10 cellular contexts compared by ENCODE assay signal in the genomic region with DNA sequence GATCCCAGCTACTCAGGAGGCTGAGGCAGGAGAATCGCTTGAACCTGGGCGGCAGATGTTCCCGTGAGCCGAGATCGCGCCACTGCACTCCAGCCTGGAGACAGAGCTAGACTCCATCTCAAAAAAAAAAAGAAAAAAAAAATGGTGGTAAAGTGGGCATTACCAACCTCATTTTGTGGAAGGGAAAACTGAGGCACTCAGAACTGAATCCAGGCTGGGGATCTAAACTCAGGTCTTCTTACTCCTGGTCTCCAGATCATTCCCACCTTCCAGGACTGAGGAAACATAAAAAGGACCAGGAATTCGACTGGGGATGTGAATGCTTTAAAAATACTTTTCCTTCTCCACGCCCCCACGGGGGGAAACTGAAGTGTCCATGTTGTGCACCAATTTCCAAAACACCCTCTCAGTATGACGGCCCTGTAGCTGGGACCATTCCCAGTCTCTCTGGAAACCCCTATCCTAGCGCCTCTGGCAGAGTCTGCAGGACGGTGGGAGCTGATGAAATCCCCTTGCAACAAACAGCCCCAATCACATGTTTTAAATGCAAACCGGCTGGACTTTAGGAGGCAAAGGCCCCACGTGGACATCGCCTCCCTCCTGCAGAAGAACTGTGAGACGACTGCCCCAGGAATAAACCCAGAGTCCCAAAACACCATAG. TPM values are rescaled to one million over a fixed set of nuclear protein-coding genes. Genes with fewer than 3 reads are reported as not detected.
DNase-seq lines count a peak whose midpoint lies in the region; ATAC-seq and TF ChIP-seq lines count a peak whose summit lies in the region.
"Had no signal": no experiment of that assay in that cellular context is flagged by ENCODE, and none has a peak within 500 bp of the region (broad histone marks: within the 10 kb centered on the region; RNA-seq: fewer than 3 reads in every experiment).

No MANE protein-coding gene starts in this region.

- no TSS peak for BruUV-seq in Caco-2 (replicated peaks; lab: Mats Ljungman, UMichigan)

- H3K79me2 ChIP-seq in KMS-11 (ENCODE audit: insufficient read depth, low read depth), result peaks cover 25% of the 10 kb centered on the region; the same call in 1 of the 2 replicates

- no peaks in the 10 kb centered on the region for H3K9me3 ChIP-seq in Caco-2

- peak in 1 of 2 experiments; percentile 82 for DNase-seq in Caco-2
- no peak for DNase-seq in neural crest cell (ENCODE audit: low read depth, low spot score)
- DNase-seq in NCI-H146 (lab: John Stamatoyannopoulos, UW), result no peak
- DNase-seq in activated gamma-delta T cell (lab: John Stamatoyannopoulos, UW), result no peak
- DNase-seq: activated CD4-positive, alpha-beta T cell treated with anti-CD3 and anti-CD28 coated beads, Interleukin-2, amount 50 U/mL, for 4 hours; left colon had no signal

- H3K4me3 ChIP-seq in Caco-2 (ENCODE audit: low read depth, low read length), result no peak overlapping the region
- no peak overlapping the region for H3K4me3 ChIP-seq in KMS-11 (IDR thresholded peaks at IDR 0.05; ENCODE audit: insufficient read depth, low read depth, low read length)

- peak overlapping the region; percentile 80; the same call in 1 of the 2 replicates for H3K9ac ChIP-seq in KMS-11

- H3K4me1 Mint-ChIP-seq in Caco-2 (ENCODE audit: low read depth, unreplicated experiment) (peaks cover 19% of the 10 kb centered on the region), neural crest cell (peaks cover 19% of the 10 kb centered on the region)

- H3K4me1 ChIP-seq in Caco-2 (peaks cover 23% of the 10 kb centered on the region), KMS-11 (ENCODE audit: low read depth, poor library complexity, severe bottlenecking) (peaks cover 51% of the 10 kb centered on the region)

- H2AFZ ChIP-seq in KMS-11 (ENCODE audit: low read depth), result no peak overlapping the region

- intact Hi-C loops in Caco-2 (cut with micrococcal nuclease; ENCODE audit: unreplicated experiment), result loop anchor here (2.0 to 5.0 kb wide), 2 partner anchors 48 to 191 kb away; a partner anchor contains a TSS

- H3K4me3 Mint-ChIP-seq in Caco-2 (ENCODE audit: unreplicated experiment), result peak overlapping the region; percentile 91
- peak overlapping the region; percentile 88 for H3K4me3 Mint-ChIP-seq in neural crest cell

- ATAC-seq in GM19455 (IDR thresholded peaks at IDR 0.05; ENCODE audit: unreplicated experiment), result no peak
- no peak for ATAC-seq in GM19397 (IDR thresholded peaks at IDR 0.05; ENCODE audit: unreplicated experiment)

- TF ChIP-seq CTCF in Caco-2 (IDR thresholded peaks at IDR 0.05; ENCODE audit: insufficient read depth in 1 of 2, low read depth in 1 of 2, low read length in 1 of 2, severe bottlenecking in 1 of 2, unreplicated experiment in 1 of 2) (no peak), KMS-11 (conservative IDR thresholded peaks at IDR 0.05; ENCODE audit: low read depth, low read length) (no peak), neural crest cell (conservative IDR thresholded peaks at IDR 0.05) (no peak)

- peak overlapping the region; percentile 58 for H3K4me2 ChIP-seq in KMS-11

- no peaks in the 10 kb centered on the region for H3K27me3 ChIP-seq in Caco-2 (replicated peaks; ENCODE audit: control insufficient read depth, insufficient read depth, low read length)
- no peaks in the 10 kb centered on the region for H3K27me3 ChIP-seq in KMS-11 (ENCODE audit: insufficient read depth, low read depth)

- CTCF ChIA-PET in Caco-2 (lab: Charles Lee), result no interaction called here

- H3K36me3 Mint-ChIP-seq in Caco-2 (ENCODE audit: insufficient read depth, unreplicated experiment), result peaks cover 25% of the 10 kb centered on the region
- no peaks in the 10 kb centered on the region for H3K36me3 Mint-ChIP-seq in neural crest cell (ENCODE audit: low read depth)

- no peaks in the 10 kb centered on the region for H3K27me3 Mint-ChIP-seq in Caco-2 (ENCODE audit: insufficient read depth, unreplicated experiment)
- H3K27me3 Mint-ChIP-seq in neural crest cell (ENCODE audit: low read depth), result peaks cover 2% of the 10 kb centered on the region

- H3K27ac ChIP-seq in KMS-11, result peak overlapping the region; percentile 76; the same call in 1 of the 2 replicates
- peak overlapping the region; percentile 19 for H3K27ac ChIP-seq in cingulate gyrus (ENCODE audit: low read depth, low read length)

- H3K9me3 Mint-ChIP-seq in Caco-2 (ENCODE audit: unreplicated experiment), result no peaks in the 10 kb centered on the region
- H3K9me3 Mint-ChIP-seq in neural crest cell, result no peaks in the 10 kb centered on the region

- H4K20me1 ChIP-seq in KMS-11 (ENCODE audit: insufficient read depth), result no peaks in the 10 kb centered on the region

- POLR2A ChIA-PET in Caco-2 (lab: Charles Lee), result interaction anchor here (0.7 to 2.3 kb wide), 3 partner anchors 51 to 190 kb away, joined by 3 to 7 read pairs (median 3); a partner anchor contains a TSS

- no peaks in the 10 kb centered on the region for H3K36me3 ChIP-seq in Caco-2 (ENCODE audit: control insufficient read depth, insufficient read depth, low read length)
- no peaks in the 10 kb centered on the region for H3K36me3 ChIP-seq in KMS-11 (ENCODE audit: insufficient read depth)

- H3K27ac Mint-ChIP-seq in Caco-2 (ENCODE audit: unreplicated experiment), result peak overlapping the region; percentile 99
- peak overlapping the region; percentile 57 for H3K27ac Mint-ChIP-seq in neural crest cell (ENCODE audit: unreplicated experiment)

RNA-seq across cellular contexts. Expression of a gene that starts 8.9 kb away (rescaled TPM):
- total RNA-seq in Caco-2 (2022), result 43.0 and 57.8 TPM in 2 replicates
- total RNA-seq in neural crest cell, result 13.4 and 16.6 TPM in 2 replicates
